1 cellular context compared by ENCODE assay signal in the genomic region with DNA sequence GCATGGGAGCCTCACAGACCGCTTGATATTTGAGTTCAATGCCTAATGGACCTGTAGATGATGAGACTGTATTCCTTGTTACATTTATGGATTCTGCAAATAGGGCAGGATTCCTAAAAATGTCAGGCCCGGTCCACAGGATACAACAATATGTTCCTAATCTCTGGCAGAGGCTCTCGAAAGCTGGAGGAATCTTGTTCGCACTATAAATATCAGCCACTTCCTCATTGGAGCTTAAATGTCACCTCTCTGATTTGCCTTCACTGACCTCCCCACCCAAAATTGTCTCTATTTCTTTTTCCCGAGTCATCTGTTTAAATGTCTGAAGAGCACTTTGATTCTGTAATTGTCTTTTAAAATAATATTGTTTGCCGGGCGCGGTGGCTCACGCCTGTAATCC.
TF ChIP-seq lines count a peak whose summit lies in the region.

No MANE protein-coding gene starts in this region.

TF ChIP-seq in HepG2, 621 proteins besides CTCF, POLR2A, EP300 and RAD21:
- TF ChIP-seq ZNF124 (CRISPR knock-in tag; IDR thresholded peaks at IDR 0.05) (no peak), MAFK (conservative IDR thresholded peaks at IDR 0.05 in 1 of 2, IDR thresholded peaks at IDR 0.05 in 1 of 2; ENCODE audit: low read length in 2 of 2) (peak in 1 of 2 experiments; percentile 33; a peak in 2 of 4 replicates), JARID2 (CRISPR knock-in tag; IDR thresholded peaks at IDR 0.05; ENCODE audit: insufficient replicate concordance) (no peak), MAFF (IDR thresholded peaks at IDR 0.05; ENCODE audit: low read depth, low read length) (peak; percentile 20; the same call in 1 of the 2 replicates), FOSL1 (CRISPR knock-in tag; IDR thresholded peaks at IDR 0.05; ENCODE audit: borderline replicate concordance) (no peak), TCF7L2 (IDR thresholded peaks at IDR 0.05; ENCODE audit: low read depth, low read length) (no peak)
- TF ChIP-seq, protein P1, sequence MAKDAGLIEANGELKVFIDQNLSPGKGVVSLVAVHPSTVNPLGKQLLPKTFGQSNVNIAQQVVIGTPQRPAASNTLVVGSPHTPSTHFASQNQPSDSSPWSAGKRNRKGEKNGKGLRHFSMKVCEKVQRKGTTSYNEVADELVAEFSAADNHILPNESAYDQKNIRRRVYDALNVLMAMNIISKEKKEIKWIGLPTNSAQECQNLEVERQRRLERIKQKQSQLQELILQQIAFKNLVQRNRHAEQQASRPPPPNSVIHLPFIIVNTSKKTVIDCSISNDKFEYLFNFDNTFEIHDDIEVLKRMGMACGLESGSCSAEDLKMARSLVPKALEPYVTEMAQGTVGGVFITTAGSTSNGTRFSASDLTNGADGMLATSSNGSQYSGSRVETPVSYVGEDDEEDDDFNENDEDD (CRISPR knock-in tag; IDR thresholded peaks at IDR 0.05; ENCODE audit: borderline replicate concordance) = no peak
- TF ChIP-seq, protein P2, sequence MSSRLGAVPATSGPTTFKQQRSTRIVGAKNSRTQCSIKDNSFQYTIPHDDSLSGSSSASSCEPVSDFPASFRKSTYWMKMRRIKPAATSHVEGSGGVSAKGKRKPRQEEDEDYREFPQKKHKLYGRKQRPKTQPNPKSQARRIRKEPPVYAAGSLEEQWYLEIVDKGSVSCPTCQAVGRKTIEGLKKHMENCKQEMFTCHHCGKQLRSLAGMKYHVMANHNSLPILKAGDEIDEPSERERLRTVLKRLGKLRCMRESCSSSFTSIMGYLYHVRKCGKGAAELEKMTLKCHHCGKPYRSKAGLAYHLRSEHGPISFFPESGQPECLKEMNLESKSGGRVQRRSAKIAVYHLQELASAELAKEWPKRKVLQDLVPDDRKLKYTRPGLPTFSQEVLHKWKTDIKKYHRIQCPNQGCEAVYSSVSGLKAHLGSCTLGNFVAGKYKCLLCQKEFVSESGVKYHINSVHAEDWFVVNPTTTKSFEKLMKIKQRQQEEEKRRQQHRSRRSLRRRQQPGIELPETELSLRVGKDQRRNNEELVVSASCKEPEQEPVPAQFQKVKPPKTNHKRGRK (CRISPR knock-in tag; IDR thresholded peaks at IDR 0.05) = no peak
